In genomic region chr7:92134271-92135099, GRCh38 we compare ENCODE assay signal across 8 cellular contexts. TPM values are rescaled to one million over a fixed set of nuclear protein-coding genes. Genes with fewer than 3 reads are reported as not detected.
A peak's percentile ranks its signal among the peaks of the same experiment; 100 is the strongest.
DNase-seq lines count a peak whose midpoint lies in the region; ATAC-seq and TF ChIP-seq lines count a peak whose summit lies in the region.

Gene CYP51A1 (minus strand): TSS chr7:92134477. CDS start chr7:92134364, 113 bp downstream.

- DNase-seq in AML-193 (lab: John Stamatoyannopoulos, UW) (peak; percentile 79 to 84), NCI-H460 (ENCODE audit: extremely low read depth, low read depth) (peak; percentile 83), cerebellar cortex (ENCODE audit: low spot score) (peak; percentile 95), islet precursor cell (peak; percentile 96)
- DNase-seq in activated CD4-positive, CD25-positive, alpha-beta regulatory T cell treated with anti-CD3 and anti-CD28 coated beads, Interleukin-2, amount 50 U/mL, for 72 hours, result peak; percentile 91
- peak; percentile 90 for DNase-seq in stimulated activated CD4-positive, alpha-beta T cell treated with anti-CD3 and anti-CD28 coated beads, Interleukin-12 subunit alpha, Interleukin-12 subunit beta, amount 100 ng/mL, for 4 hours

- TF ChIP-seq POLR2A in GM19193 (IDR thresholded peaks at IDR 0.05; ENCODE audit: extremely low read depth, insufficient read depth, insufficient read length), result peak; percentile 92

- ATAC-seq in HG03432 (IDR thresholded peaks at IDR 0.05; ENCODE audit: unreplicated experiment), result peak; percentile 90

RNA-seq across cellular contexts. Expression of gene CYP51A1, which starts in this region (rescaled TPM):
- 106 and 113 TPM in 2 replicates for total RNA-seq in NCI-H460 (2014; rRNA removed; shearing (Covaris generic))
- polyA plus RNA-seq in NCI-H460 (2014; cell fraction: nucleus; rRNA removed), result 54.5 and 75.5 TPM in 2 replicates

Comparison
In these comparisons a context has a peak if more than half of its experiments do, and no peak if none do; other contexts are left out.
1. Peak in every context shown above with its lines: DNase-seq and ATAC-seq.